22 cellular contexts compared by ENCODE assay signal in genomic region chr7:126690848-126691751, GRCh38.
"Had no signal": no experiment of that assay in that cellular context is flagged by ENCODE, and none has a peak within 500 bp of the region (broad histone marks: within the 10 kb centered on the region; RNA-seq: fewer than 3 reads in every experiment).

No MANE protein-coding gene starts in this region.

- H3K27ac ChIP-seq: esophagus squamous epithelium, hepatocyte, spleen, stomach, thoracic aorta, transverse colon had no signal

- ATAC-seq: effector memory CD8-positive, alpha-beta T cell; left colon; left ventricle myocardium superior; naive thymus-derived CD4-positive, alpha-beta T cell; sciatic nerve had no signal

- H3K9me3 ChIP-seq: thoracic aorta, transverse colon had no signal

- FAIRE-seq: colon had no signal

- H3K36me3 ChIP-seq: esophagus squamous epithelium, spleen, stomach, thoracic aorta, transverse colon had no signal

- DNase-seq: effector memory CD8-positive, alpha-beta T cell; esophagus squamous epithelium; foreskin fibroblast; head of caudate nucleus; left colon; left ventricle myocardium superior; mesendoderm; naive thymus-derived CD4-positive, alpha-beta T cell; nephron progenitor cell; spleen; stimulated activated CD4-positive, alpha-beta T cell treated with anti-CD3 and anti-CD28 coated beads, Interleukin-15, amount 100 ng/mL, for 24 hours; stimulated activated CD4-positive, alpha-beta T cell treated with anti-CD3 and anti-CD28 coated beads, Interleukin-1b, Interleukin-23, amount 100 ng/mL, for 48 hours; stimulated activated CD4-positive, alpha-beta T cell treated with anti-CD3 and anti-CD28 coated beads, Interleukin-4, amount 100 ng/mL, for 24 hours; stimulated activated naive CD4-positive, alpha-beta T cell; stomach; substantia nigra; transverse colon had no signal

- H3K4me1 ChIP-seq: esophagus squamous epithelium, spleen, stomach, transverse colon had no signal

- H3K4me3 Mint-ChIP-seq: dendritic cell treated with granulocyte-macrophage colony-stimulating factor and Interleukin-4, amounts not matched to agents 40 ng/mL and 50 ng/mL, for 4 days; effector memory CD8-positive, alpha-beta T cell; naive thymus-derived CD4-positive, alpha-beta T cell; nephron progenitor cell had no signal

- H3K27me3 Mint-ChIP-seq: effector memory CD8-positive, alpha-beta T cell had no signal

- H3K4me1 Mint-ChIP-seq: naive thymus-derived CD4-positive, alpha-beta T cell had no signal

- H3K4me3 ChIP-seq: esophagus squamous epithelium, hepatocyte, spleen, stomach, thoracic aorta, transverse colon had no signal

- H3K27ac Mint-ChIP-seq: dendritic cell treated with granulocyte-macrophage colony-stimulating factor and Interleukin-4, amounts not matched to agents 40 ng/mL and 50 ng/mL, for 4 days; effector memory CD8-positive, alpha-beta T cell; nephron progenitor cell had no signal
